ENCODE assay signal across 7 cellular contexts in genomic region chr9:41086215-41086614, GRCh38.
DNase-seq lines count a peak whose midpoint lies in the region; ATAC-seq and TF ChIP-seq lines count a peak whose summit lies in the region.
"Not testable (repeated sequence)": the region's sequence is repeated elsewhere in the genome, so short reads cannot be mapped to it uniquely, and the experiment has no call there.

No MANE protein-coding gene starts in this region.

- H3K27ac ChIP-seq in DOHH2 (ENCODE audit: low read depth, low read length); MM.1S (ENCODE audit: low read length): not testable (repeated sequence)

- not testable (repeated sequence) for H3K4me1 ChIP-seq in DOHH2 (ENCODE audit: control insufficient read depth, low read length); MM.1S (ENCODE audit: low read length)

- not testable (repeated sequence) for H2AFZ ChIP-seq in MM.1S (ENCODE audit: low read length)

- H3K9me3 Mint-ChIP-seq in memory B cell = not testable (repeated sequence)

- not testable (repeated sequence) for H3K79me2 ChIP-seq in DOHH2 (ENCODE audit: control insufficient read depth, low read length); MM.1S (ENCODE audit: low read length)

- H3K9me2 ChIP-seq in DOHH2 (replicated peaks; ENCODE audit: control insufficient read depth, low read length); MM.1S (replicated peaks; ENCODE audit: insufficient read depth, low read length): not testable (repeated sequence)

- not testable (repeated sequence) for H4K20me1 ChIP-seq in DOHH2 (ENCODE audit: control insufficient read depth, insufficient read depth, low read depth, low read length); MM.1S (ENCODE audit: insufficient read depth, low read length)

- ATAC-seq in GM18868 (IDR thresholded peaks at IDR 0.05; ENCODE audit: unreplicated experiment) (peak; percentile 52), HG02798 (IDR thresholded peaks at IDR 0.05; ENCODE audit: poor library complexity, unreplicated experiment) (peak; percentile 28), HG03025 (IDR thresholded peaks at IDR 0.05; ENCODE audit: low FRiP score, unreplicated experiment) (peak; percentile 51), memory B cell (ENCODE audit: low read depth) (peak; percentile 32)

- H3F3A ChIP-seq in DOHH2 (ENCODE audit: control insufficient read depth, insufficient read depth); MM.1S (ENCODE audit: insufficient read depth, low read length): not testable (repeated sequence)

- H3K9ac ChIP-seq in MM.1S (ENCODE audit: low read length) = not testable (repeated sequence)

- H3K4me2 ChIP-seq in DOHH2 (ENCODE audit: low read length) = peak overlapping the region; percentile 26; the same call in 1 of the 2 replicates
- peak overlapping the region; percentile 43; the same call in 1 of the 2 replicates for H3K4me2 ChIP-seq in MM.1S (ENCODE audit: low read depth, low read length)

- DNase-seq in MM.1S = peak; percentile 14
- DNase-seq in RPMI8226 = peak; percentile 3
- not testable (repeated sequence) for DNase-seq in memory B cell (ENCODE audit: low spot score in 2 of 2)

- not testable (repeated sequence) for H3K36me3 Mint-ChIP-seq in memory B cell

- not testable (repeated sequence) for H3K27me3 Mint-ChIP-seq in memory B cell

- not testable (repeated sequence) for H3K4me3 ChIP-seq in DOHH2 (ENCODE audit: low read length); MM.1S (ENCODE audit: low read length)

- not testable (repeated sequence) for H3K27me3 ChIP-seq in DOHH2 (ENCODE audit: control insufficient read depth, low read length); MM.1S (replicated peaks; ENCODE audit: insufficient read depth, low read length)

- H3K4me1 Mint-ChIP-seq in memory B cell = peaks cover 12% of the 10 kb centered on the region

- not testable (repeated sequence) for H3K36me3 ChIP-seq in DOHH2 (ENCODE audit: control insufficient read depth, low read length); MM.1S (replicated peaks; ENCODE audit: insufficient read depth, low read length)

- not testable (repeated sequence) for H3K27ac Mint-ChIP-seq in memory B cell

- H3K4me3 Mint-ChIP-seq in memory B cell = not testable (repeated sequence)

- H3K9me3 ChIP-seq in DOHH2 (ENCODE audit: control insufficient read depth, insufficient read depth, low read length); MM.1S (replicated peaks; ENCODE audit: insufficient read depth, low read length): not testable (repeated sequence)

- TF ChIP-seq CTCF in DOHH2 (IDR thresholded peaks at IDR 0.05; ENCODE audit: low read depth, low read length, poor library complexity, severe bottlenecking); MM.1S (IDR thresholded peaks at IDR 0.05; ENCODE audit: low read length): not testable (repeated sequence)
